20 cellular contexts compared by ENCODE assay signal in the genomic region with DNA sequence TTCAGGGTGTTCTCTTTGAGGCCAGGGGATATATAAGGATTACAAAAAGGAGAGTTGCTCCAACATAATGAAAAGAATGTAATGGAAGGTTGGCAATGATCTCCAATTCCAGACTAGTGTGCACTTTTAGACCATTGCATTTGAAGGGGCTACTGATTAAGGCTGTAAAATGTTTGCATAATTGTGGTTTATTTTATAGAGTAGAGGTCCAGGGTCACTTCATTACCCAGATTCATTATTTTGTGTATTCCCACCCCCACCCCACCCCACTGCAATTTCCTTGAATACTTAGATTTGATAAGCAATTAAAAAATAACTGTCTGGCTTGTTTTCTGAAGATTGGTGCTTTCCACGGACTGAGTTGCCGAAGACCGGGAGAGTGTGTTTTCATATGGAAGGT.
"Had no signal": no experiment of that assay in that cellular context is flagged by ENCODE, and none has a peak within 500 bp of the region (broad histone marks: within the 10 kb centered on the region; RNA-seq: fewer than 3 reads in every experiment).

No MANE protein-coding gene starts in this region.

- H3K4me3 ChIP-seq: heart right ventricle, neural progenitor cell, right atrium auricular region, sigmoid colon, stomach, thoracic aorta had no signal

- H3K4me3 Mint-ChIP-seq: central memory CD8-positive, alpha-beta T cell; naive thymus-derived CD8-positive, alpha-beta T cell; neural progenitor cell had no signal

- H3K9me3 Mint-ChIP-seq: central memory CD8-positive, alpha-beta T cell; naive thymus-derived CD8-positive, alpha-beta T cell; neural progenitor cell had no signal

- DNase-seq: erythroblast; heart right ventricle; hypothalamus; kidney glomerular epithelial cell; naive thymus-derived CD8-positive, alpha-beta T cell; occipital lobe; posterior cingulate gyrus; sigmoid colon; small intestine; stimulated activated CD4-positive, alpha-beta T cell treated with anti-CD3 and anti-CD28 coated beads, Interleukin-12 subunit alpha, Interleukin-12 subunit beta, amount 100 ng/mL, for 4 hours; stimulated activated naive CD4-positive, alpha-beta T cell; stomach; substantia nigra; trophoblast cell had no signal

- H3K27ac ChIP-seq: heart right ventricle, neural progenitor cell, right atrium auricular region, sigmoid colon, stomach had no signal

- ATAC-seq: heart right ventricle; naive thymus-derived CD8-positive, alpha-beta T cell had no signal

- H3K9me3 ChIP-seq: heart right ventricle, right atrium auricular region, sigmoid colon, stomach, thoracic aorta had no signal

- H3K4me2 ChIP-seq: neural progenitor cell had no signal

- H3K36me3 Mint-ChIP-seq: neural progenitor cell had no signal

- FAIRE-seq: frontal cortex, islet of Langerhans, small intestine had no signal

- H3K27ac Mint-ChIP-seq: naive thymus-derived CD8-positive, alpha-beta T cell; neural progenitor cell had no signal

- H3K27me3 ChIP-seq: right atrium auricular region, sigmoid colon had no signal

- H2AFZ ChIP-seq: neural progenitor cell had no signal

- H3K36me3 ChIP-seq: heart right ventricle, neural progenitor cell, right atrium auricular region, sigmoid colon, stomach, thoracic aorta had no signal

- H3K9ac ChIP-seq: neural progenitor cell had no signal
